In genomic region chr12:10613334-10614055, GRCh38 we compare ENCODE assay signal across 8 cellular contexts. TPM values are rescaled to one million over a fixed set of nuclear protein-coding genes. Genes with fewer than 3 reads are reported as not detected.
DNase-seq lines count a peak whose midpoint lies in the region; ATAC-seq and TF ChIP-seq lines count a peak whose summit lies in the region.

MAGOHB (minus strand) TSS chr12:10613609; CDS start chr12:10613532, 77 bp downstream.

- H3K9me3 Mint-ChIP-seq in Calu3 (ENCODE audit: low read depth, unreplicated experiment): no peaks in the 10 kb centered on the region
- H3K9me3 Mint-ChIP-seq in endothelial cell (ENCODE audit: unreplicated experiment): no peaks in the 10 kb centered on the region
- H3K9me3 Mint-ChIP-seq in mesothelial cell of epicardium: no peaks in the 10 kb centered on the region

- CTCF ChIA-PET in Calu3 (lab: Charles Lee): no interaction called here

- peak within 1 kb of the TSS; percentile 94 for H3K9ac ChIP-seq in OCI-LY3 (ENCODE audit: low read length)

- H3K4me1 Mint-ChIP-seq in Calu3 (ENCODE audit: low read depth, unreplicated experiment) (peaks cover 21% of the 10 kb centered on the region), endothelial cell (ENCODE audit: unreplicated experiment) (peaks cover 15% of the 10 kb centered on the region), mesothelial cell of epicardium (peaks cover 26% of the 10 kb centered on the region)

- peak within 1 kb of the TSS; percentile 93 for H3K4me3 Mint-ChIP-seq in Calu3 (ENCODE audit: low read depth, unreplicated experiment)
- peak within 1 kb of the TSS; percentile 99 for H3K4me3 Mint-ChIP-seq in endothelial cell (ENCODE audit: unreplicated experiment)
- peak within 1 kb of the TSS; percentile 100 for H3K4me3 Mint-ChIP-seq in mesothelial cell of epicardium

- H3K27ac Mint-ChIP-seq in Calu3 (ENCODE audit: unreplicated experiment) (peak within 1 kb of the TSS; percentile 100), endothelial cell (ENCODE audit: unreplicated experiment) (peak within 1 kb of the TSS; percentile 99), mesothelial cell of epicardium (peak within 1 kb of the TSS; percentile 100)

- no peak for TF ChIP-seq CTCF in Calu3 (IDR thresholded peaks at IDR 0.05; ENCODE audit: unreplicated experiment)
- TF ChIP-seq CTCF in OCI-LY3 (IDR thresholded peaks at IDR 0.05; ENCODE audit: low read depth, low read length): no peak
- TF ChIP-seq CTCF in endothelial cell (IDR thresholded peaks at IDR 0.05; ENCODE audit: unreplicated experiment): no peak
- no peak for TF ChIP-seq CTCF in mesothelial cell of epicardium (IDR thresholded peaks at IDR 0.05; ENCODE audit: unreplicated experiment)

- peaks cover 34% of the 10 kb centered on the region for H3K79me2 ChIP-seq in OCI-LY3 (ENCODE audit: low read length)

- intact Hi-C loops in Calu3 (cut with micrococcal nuclease; ENCODE audit: unreplicated experiment): loop anchor here (2.0 to 5.0 kb wide), 2 partner anchors 59 to 139 kb away; no protein-coding TSS in a partner anchor

- no peaks in the 10 kb centered on the region for H3K9me3 ChIP-seq in OCI-LY3 (ENCODE audit: insufficient read depth, low read length)

- no peaks in the 10 kb centered on the region for H3K27me3 Mint-ChIP-seq in Calu3 (ENCODE audit: unreplicated experiment)
- H3K27me3 Mint-ChIP-seq in endothelial cell (ENCODE audit: unreplicated experiment): peaks cover 8% of the 10 kb centered on the region
- peaks cover 3% of the 10 kb centered on the region for H3K27me3 Mint-ChIP-seq in mesothelial cell of epicardium (ENCODE audit: low read depth)

- peaks cover 34% of the 10 kb centered on the region for H3K36me3 Mint-ChIP-seq in Calu3 (ENCODE audit: insufficient read depth, unreplicated experiment)
- peaks cover 4% of the 10 kb centered on the region for H3K36me3 Mint-ChIP-seq in endothelial cell (ENCODE audit: low read depth, unreplicated experiment)
- peaks cover 9% of the 10 kb centered on the region for H3K36me3 Mint-ChIP-seq in mesothelial cell of epicardium

- H3K36me3 ChIP-seq in OCI-LY3 (replicated peaks; ENCODE audit: low read depth, low read length): peaks cover 20% of the 10 kb centered on the region

- peak within 1 kb of the TSS; percentile 67 for H2AFZ ChIP-seq in OCI-LY3 (ENCODE audit: low read depth, low read length)

- peak within 1 kb of the TSS; percentile 65 for H3K27ac ChIP-seq in OCI-LY3 (ENCODE audit: low read length)

- DNase-seq in Calu3: peak; percentile 98
- peak; percentile 69 for DNase-seq in HuH-7 (ENCODE audit: low spot score)
- peak; percentile 100 for DNase-seq in activated CD8-positive, alpha-beta memory T cell treated with anti-CD3 and anti-CD28 coated beads, Interleukin-2, amount 50 U/mL, for 48 hours
- DNase-seq in endothelial cell (ENCODE audit: low spot score): peak; percentile 99
- peak; percentile 95 to 100 for DNase-seq in mesothelial cell of epicardium (ENCODE audit: low spot score in 2 of 2, unreplicated experiment in 2 of 2)
- peak; percentile 96 for DNase-seq in stimulated activated CD8-positive, alpha-beta memory T cell treated with anti-CD3 and anti-CD28 coated beads, Interleukin-15, amount 100 ng/mL, for 48 hours (ENCODE audit: low read depth in 2 of 2)

- peak within 1 kb of the TSS; percentile 96 for H3K4me2 ChIP-seq in OCI-LY3 (ENCODE audit: low read length)

- TSS peak; percentile 99 for BruUV-seq in Calu3 (replicated peaks; lab: Mats Ljungman, UMichigan)

- H3K27me3 ChIP-seq in OCI-LY3 (ENCODE audit: low read depth, low read length): peaks cover 8% of the 10 kb centered on the region

- H4K20me1 ChIP-seq in OCI-LY3 (ENCODE audit: insufficient read depth, low read length): no peaks in the 10 kb centered on the region

- ATAC-seq in GM21515 (IDR thresholded peaks at IDR 0.05; ENCODE audit: unreplicated experiment): peak; percentile 96

- H3K4me1 ChIP-seq in OCI-LY3 (ENCODE audit: low read length): peaks cover 13% of the 10 kb centered on the region

- H3K4me3 ChIP-seq in OCI-LY3 (ENCODE audit: low read length): peak within 1 kb of the TSS; percentile 86

RNA-seq across cellular contexts. Expression of gene MAGOHB, which starts in this region (rescaled TPM):
- 59.5 and 61.4 TPM in 2 replicates for total RNA-seq in Calu3 (2022)
- 23.8 TPM for total RNA-seq in endothelial cell (ENCODE audit: unreplicated experiment)
- total RNA-seq in mesothelial cell of epicardium: 35.4 to 38.7 TPM (median 36.8 TPM) in 3 replicates

Comparison
In these comparisons a context has a peak if more than half of its experiments do, and no peak if none do; other contexts are left out.
1. Peak in every context shown above with its lines: DNase-seq, ATAC-seq, H3K4me3 ChIP-seq and H3K27ac ChIP-seq.